In genomic region chr12:111074559-111074958, GRCh38 we compare ENCODE assay signal across 1 cellular context.
TF ChIP-seq lines count a peak whose summit lies in the region.

No MANE protein-coding gene starts in this region.

TF ChIP-seq in GM23338, 12 proteins besides CTCF, POLR2A, EP300 and RAD21 (continued from another document):
- TF ChIP-seq ZNF462 (CRISPR knock-in tag; IDR thresholded peaks at IDR 0.05) = no peak
- no peak for TF ChIP-seq EZH2phosphoT487 (IDR thresholded peaks at IDR 0.05; ENCODE audit: unreplicated experiment)
- TF ChIP-seq POLR2AphosphoS5 (IDR thresholded peaks at IDR 0.05; ENCODE audit: low read depth) = no peak
- no peak for TF ChIP-seq NANOG (IDR thresholded peaks at IDR 0.05; ENCODE audit: borderline replicate concordance)
- TF ChIP-seq EZH2 (IDR thresholded peaks at IDR 0.05; ENCODE audit: low read depth, unreplicated experiment) = no peak
- TF ChIP-seq REST (IDR thresholded peaks at IDR 0.05; ENCODE audit: unreplicated experiment) = no peak
- TF ChIP-seq ZNF114 (CRISPR knock-in tag; IDR thresholded peaks at IDR 0.05) = no peak
